21 cellular contexts compared by ENCODE assay signal in the genomic region with DNA sequence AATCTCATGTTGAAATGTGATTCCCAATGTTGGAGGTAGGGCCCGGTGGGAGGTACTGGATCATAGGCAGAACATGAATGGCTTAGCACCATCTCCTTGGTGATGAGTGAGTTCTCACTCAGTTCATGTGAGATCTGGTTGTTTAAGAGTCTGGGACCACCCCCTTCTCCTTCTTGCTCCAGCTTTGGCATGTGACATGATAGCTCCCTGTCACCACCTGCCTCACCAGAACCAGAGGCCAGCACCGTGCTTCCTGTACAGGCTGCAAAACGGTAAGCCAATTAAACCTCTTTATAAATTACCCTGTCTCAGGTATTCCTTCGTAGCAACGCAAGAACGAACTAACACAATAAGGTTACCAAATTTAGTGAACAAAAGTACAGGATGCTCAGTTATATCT.
"Had no signal": no experiment of that assay in that cellular context is flagged by ENCODE, and none has a peak within 500 bp of the region (broad histone marks: within the 10 kb centered on the region; RNA-seq: fewer than 3 reads in every experiment).

No MANE protein-coding gene starts in this region.

- ATAC-seq: effector memory CD8-positive, alpha-beta T cell; gastrocnemius medialis; natural killer cell treated with Interleukin-12 subunit alpha and Interleukin-12 subunit beta and Interleukin-15 and Interleukin-18, amount 100 ng/mL, for 72 hours; right lobe of liver; stimulated activated naive CD8-positive, alpha-beta T cell treated with anti-CD3 and anti-CD28 coated beads, Interleukin-15, Interleukin-2, amounts not matched to agents 100 U/mL and 50 U/mL, for 24 hours had no signal

- H3K4me3 Mint-ChIP-seq: activated naive CD4-positive, alpha-beta T cell treated with anti-CD3 and anti-CD28 coated beads for 36 hours; activated naive CD8-positive, alpha-beta T cell treated with anti-CD3 and anti-CD28 coated beads for 36 hours; effector memory CD8-positive, alpha-beta T cell; natural killer cell treated with Interleukin-12 subunit alpha and Interleukin-12 subunit beta and Interleukin-15 and Interleukin-18, amount 100 ng/mL, for 72 hours had no signal

- H3K36me3 Mint-ChIP-seq: activated naive CD8-positive, alpha-beta T cell treated with anti-CD3 and anti-CD28 coated beads for 36 hours; brain; natural killer cell treated with Interleukin-12 subunit alpha and Interleukin-12 subunit beta and Interleukin-15 and Interleukin-18, amount 100 ng/mL, for 72 hours had no signal

- H3K4me1 Mint-ChIP-seq: activated naive CD8-positive, alpha-beta T cell treated with anti-CD3 and anti-CD28 coated beads for 36 hours had no signal

- H3K9me3 Mint-ChIP-seq: activated naive CD4-positive, alpha-beta T cell treated with anti-CD3 and anti-CD28 coated beads for 36 hours; activated naive CD8-positive, alpha-beta T cell treated with anti-CD3 and anti-CD28 coated beads for 36 hours; effector memory CD8-positive, alpha-beta T cell; natural killer cell treated with Interleukin-12 subunit alpha and Interleukin-12 subunit beta and Interleukin-15 and Interleukin-18, amount 100 ng/mL, for 72 hours had no signal

- DNase-seq: activated CD4-positive, alpha-beta T cell treated with anti-CD3 and anti-CD28 coated beads for 4 hours; activated CD4-positive, alpha-beta T cell treated with anti-CD3 and anti-CD28 coated beads, Interleukin-2, amount 50 U/mL, for 4 hours; activated naive CD4-positive, alpha-beta T cell treated with anti-CD3 and anti-CD28 coated beads for 36 hours; activated naive CD8-positive, alpha-beta T cell treated with anti-CD3 and anti-CD28 coated beads for 36 hours; activated T-cell treated with anti-CD3 and anti-CD28 coated beads for 4 hours; adrenal gland; effector memory CD8-positive, alpha-beta T cell; erythroblast; gastrocnemius medialis; glutamatergic neuron; left ventricle myocardium inferior; mesendoderm; stimulated activated CD4-positive, alpha-beta T cell treated with anti-CD3 and anti-CD28 coated beads, Interleukin-12 subunit alpha, Interleukin-12 subunit beta, amount 100 ng/mL, for 4 hours; stimulated activated CD4-positive, alpha-beta T cell treated with anti-CD3 and anti-CD28 coated beads, Interleukin-4, amount 100 ng/mL, for 1 hour; stimulated activated naive CD8-positive, alpha-beta T cell treated with anti-CD3 and anti-CD28 coated beads, Interleukin-15, Interleukin-2, amounts not matched to agents 100 U/mL and 50 U/mL, for 24 hours; T-helper 9 cell; testis; transverse colon had no signal
